1 cellular context compared by ENCODE assay signal in the genomic region with DNA sequence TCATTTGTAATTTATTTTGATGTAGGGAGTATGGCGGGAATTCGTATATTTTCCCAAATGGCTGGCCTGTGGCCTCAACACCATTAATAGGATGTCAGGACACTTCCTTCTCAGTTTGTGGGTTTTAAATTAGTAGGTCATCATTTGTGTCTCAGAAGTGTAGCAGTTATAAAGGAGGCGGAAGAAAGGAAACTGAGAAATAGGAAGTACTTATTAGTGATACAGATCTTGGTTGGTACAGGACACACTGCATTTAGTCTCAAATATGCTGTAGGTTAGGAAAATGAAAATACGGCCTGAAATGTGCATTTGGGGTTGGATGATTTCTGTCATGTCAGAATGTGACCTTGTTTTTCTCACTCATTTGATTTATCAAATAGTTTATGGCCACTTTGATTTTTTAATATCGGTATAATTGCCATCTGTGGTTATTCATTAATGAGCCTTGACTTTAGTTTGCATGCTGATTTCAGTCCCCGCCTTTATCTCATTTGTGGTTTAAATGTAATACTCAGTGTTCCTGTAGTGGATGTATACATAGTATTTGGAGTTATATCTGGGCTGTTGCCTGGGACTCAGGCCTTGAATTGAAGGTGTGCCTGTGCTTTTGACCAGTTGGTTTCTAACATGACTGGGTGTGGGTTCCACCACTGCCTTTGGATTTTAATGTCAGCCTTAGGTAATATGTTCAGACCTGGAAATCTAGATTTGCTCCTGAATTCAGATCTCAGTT.
TF ChIP-seq lines count a peak whose summit lies in the region.

No MANE protein-coding gene starts in this region.

TF ChIP-seq in HCT116, 20 proteins besides CTCF, POLR2A, EP300 and RAD21 (continued from another document):
- TF ChIP-seq, protein P1, sequence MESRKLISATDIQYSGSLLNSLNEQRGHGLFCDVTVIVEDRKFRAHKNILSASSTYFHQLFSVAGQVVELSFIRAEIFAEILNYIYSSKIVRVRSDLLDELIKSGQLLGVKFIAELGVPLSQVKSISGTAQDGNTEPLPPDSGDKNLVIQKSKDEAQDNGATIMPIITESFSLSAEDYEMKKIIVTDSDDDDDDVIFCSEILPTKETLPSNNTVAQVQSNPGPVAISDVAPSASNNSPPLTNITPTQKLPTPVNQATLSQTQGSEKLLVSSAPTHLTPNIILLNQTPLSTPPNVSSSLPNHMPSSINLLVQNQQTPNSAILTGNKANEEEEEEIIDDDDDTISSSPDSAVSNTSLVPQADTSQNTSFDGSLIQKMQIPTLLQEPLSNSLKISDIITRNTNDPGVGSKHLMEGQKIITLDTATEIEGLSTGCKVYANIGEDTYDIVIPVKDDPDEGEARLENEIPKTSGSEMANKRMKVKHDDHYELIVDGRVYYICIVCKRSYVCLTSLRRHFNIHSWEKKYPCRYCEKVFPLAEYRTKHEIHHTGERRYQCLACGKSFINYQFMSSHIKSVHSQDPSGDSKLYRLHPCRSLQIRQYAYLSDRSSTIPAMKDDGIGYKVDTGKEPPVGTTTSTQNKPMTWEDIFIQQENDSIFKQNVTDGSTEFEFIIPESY (IDR thresholded peaks at IDR 0.05; ENCODE audit: extremely low read depth, insufficient replicate concordance, low read length) = no peak
- no peak for TF ChIP-seq SP1 (IDR thresholded peaks at IDR 0.05; ENCODE audit: low read depth)
- TF ChIP-seq JUND (IDR thresholded peaks at IDR 0.05) = no peak
- no peak for TF ChIP-seq SIN3A (IDR thresholded peaks at IDR 0.05; ENCODE audit: low read depth)
